Comparison of ENCODE assay signal across 17 cellular contexts in the genomic region with DNA sequence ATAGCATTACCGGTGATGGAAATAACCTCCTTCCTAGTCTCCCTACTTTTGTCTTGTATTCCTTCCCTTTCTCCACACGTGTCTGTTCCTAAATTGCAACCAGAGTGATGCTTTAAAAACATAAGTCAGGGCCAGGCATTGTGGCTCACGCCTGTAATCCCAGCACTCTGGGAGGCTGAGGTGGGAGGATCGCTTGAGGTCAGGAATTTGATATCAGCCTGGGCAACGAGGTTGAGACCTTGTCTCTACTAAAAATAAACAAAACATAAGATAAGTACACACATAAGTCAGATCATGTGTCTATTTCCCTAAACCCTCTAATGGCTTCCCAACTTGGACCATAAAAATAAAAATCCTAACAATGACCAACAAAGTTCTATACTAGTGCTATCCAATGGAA.
"Had no signal": no experiment of that assay in that cellular context is flagged by ENCODE, and none has a peak within 500 bp of the region (broad histone marks: within the 10 kb centered on the region; RNA-seq: fewer than 3 reads in every experiment).

No MANE protein-coding gene starts in this region.

- H3K4me3 Mint-ChIP-seq: activated CD8-positive, alpha-beta T cell treated with anti-CD3 and anti-CD28 coated beads, Interleukin-2, amount 10 ng/mL, durations not matched to agents 7 days and 5 days; activated naive CD4-positive, alpha-beta T cell treated with anti-CD3 and anti-CD28 coated beads, Interleukin-2, amount 50 U/mL, for 24 hours had no signal

- H3K27ac Mint-ChIP-seq: activated CD8-positive, alpha-beta T cell treated with anti-CD3 and anti-CD28 coated beads, Interleukin-2, amount 10 ng/mL, durations not matched to agents 7 days and 5 days; activated naive CD4-positive, alpha-beta T cell treated with anti-CD3 and anti-CD28 coated beads, Interleukin-2, amount 50 U/mL, for 24 hours had no signal

- ATAC-seq: activated CD8-positive, alpha-beta T cell treated with anti-CD3 and anti-CD28 coated beads, Interleukin-2, amount 10 ng/mL, durations not matched to agents 7 days and 5 days had no signal

- H3K27me3 Mint-ChIP-seq: activated naive CD4-positive, alpha-beta T cell treated with anti-CD3 and anti-CD28 coated beads, Interleukin-2, amount 50 U/mL, for 24 hours had no signal

- DNase-seq: activated CD4-positive, alpha-beta T cell treated with anti-CD3 and anti-CD28 coated beads for 4 hours; activated CD8-positive, alpha-beta memory T cell treated with anti-CD3 and anti-CD28 coated beads, Interleukin-2, amount 50 U/mL, for 48 hours; activated CD8-positive, alpha-beta T cell treated with anti-CD3 and anti-CD28 coated beads, Interleukin-2, amount 10 ng/mL, durations not matched to agents 7 days and 5 days; activated effector memory CD4-positive, alpha-beta T cell treated with Interleukin-2 at 50 U/mL for 16 hours; activated naive CD4-positive, alpha-beta T cell; activated T-cell treated with anti-CD3 and anti-CD28 coated beads, Interleukin-2, amount 50 U/mL, for 1 hour; brain microvascular endothelial cell; Kasumi-1; NCI-H1105 treated with DMSO at 0.1 percent for 48 hours; NCI-H1436 treated with DMSO at 0.1 percent for 48 hours; NCI-H187; NCI-H2081; PC-9; SHP77 treated with DMSO at 0.1 percent for 48 hours; T-helper 2 cell; T1000 had no signal
